8 cellular contexts compared by ENCODE assay signal in the genomic region with DNA sequence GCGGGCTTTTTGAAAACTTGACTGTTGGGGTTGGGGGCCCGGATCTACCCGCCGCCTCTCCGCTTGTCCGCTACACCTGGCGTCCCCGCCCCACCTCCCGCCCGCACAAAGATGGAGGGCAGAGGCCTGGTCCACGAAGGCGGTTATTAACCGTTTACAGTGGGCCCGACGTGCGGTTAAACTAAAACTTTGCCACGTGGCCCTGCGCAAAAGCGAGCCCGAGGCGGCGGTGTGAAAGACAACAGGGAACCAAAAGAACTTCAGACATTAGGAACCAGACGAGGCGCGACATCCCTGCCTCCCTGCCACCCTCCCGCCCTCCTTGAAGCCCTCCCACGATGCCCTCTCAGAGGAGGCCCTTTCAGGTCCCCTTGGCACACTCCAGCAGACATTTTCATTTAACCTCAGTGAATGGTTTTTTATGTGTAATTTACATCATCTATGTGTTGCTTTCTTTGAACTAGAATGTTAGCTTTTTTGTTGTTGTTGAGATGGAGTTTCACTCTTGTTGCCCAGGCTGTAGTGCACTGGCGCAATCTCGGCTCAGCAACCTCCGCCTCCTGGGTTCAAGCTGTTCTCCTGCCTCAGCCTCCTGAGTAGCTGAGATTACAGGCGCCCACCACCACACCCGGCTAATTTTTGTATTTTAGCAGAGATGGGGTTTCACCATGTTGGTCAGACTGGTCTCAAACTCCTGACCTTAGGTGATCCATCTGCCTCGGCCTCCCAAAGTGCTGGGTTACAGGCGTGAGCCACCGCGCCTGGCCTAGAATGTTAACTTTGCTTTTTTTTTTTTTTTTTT. TPM values are rescaled to one million over a fixed set of nuclear protein-coding genes. Genes with fewer than 3 reads are reported as not detected.
DNase-seq lines count a peak whose midpoint lies in the region; ATAC-seq and TF ChIP-seq lines count a peak whose summit lies in the region.

No MANE protein-coding gene starts in this region.

- peaks cover 22 to 26% (median 26%) of the 10 kb centered on the region in 3 donors for H3K4me1 Mint-ChIP-seq in T-cell

- peak overlapping the region; percentile 87 for H3K4me3 ChIP-seq in DOHH2 (ENCODE audit: low read length)
- peak overlapping the region; percentile 72 for H3K4me3 ChIP-seq in HEK293 (ENCODE audit: low read depth, low read length)
- peak overlapping the region; percentile 58 to 64 for H3K4me3 ChIP-seq in gastroesophageal sphincter
- H3K4me3 ChIP-seq in retinal pigment epithelial cell (ENCODE audit: low read length): peak overlapping the region; percentile 96

- POLR2A ChIA-PET in HEK293 (lab: Yijun Ruan, JAX) (interaction anchor here (1.5 kb wide), 1 partner anchor 356 kb away, joined by 6 read pairs; no protein-coding TSS in a partner anchor), T-cell (lab: Charles Lee) (interaction anchor here (0.6 to 1.6 kb wide), 6 partner anchors 12 to 1036 kb away, joined by 4 to 7 read pairs (median 6); a partner anchor contains a TSS)

- peak overlapping the region; percentile 88 to 97 (median 95) for H3K4me3 Mint-ChIP-seq in T-cell

- H3K36me3 Mint-ChIP-seq in T-cell: peaks cover 14% of the 10 kb centered on the region

- TF ChIP-seq CTCF in DOHH2 (IDR thresholded peaks at IDR 0.05; ENCODE audit: low read depth, low read length, poor library complexity, severe bottlenecking) (no peak), HEK293 (tag by site-specific recombination; IDR thresholded peaks at IDR 0.05) (no peak; the same call in 1 of the 2 replicates), gastroesophageal sphincter (IDR thresholded peaks at IDR 0.05) (no peak), retinal pigment epithelial cell (conservative IDR thresholded peaks at IDR 0.05; ENCODE audit: low read depth, low read length) (no peak)

- H3K9me3 Mint-ChIP-seq in T-cell: no peaks in the 10 kb centered on the region

- DNase-seq in T-cell (no peak), retinal pigment epithelial cell (ENCODE audit: low read depth) (no peak), SHP77 treated with DMSO at 0.1 percent for 48 hours (lab: John Stamatoyannopoulos, UW) (no peak), NCI-H1417 treated with DMSO at 0.1 percent for 48 hours (lab: John Stamatoyannopoulos, UW) (no peak), ecto neural progenitor cell (ENCODE audit: low spot score) (no peak)

- peak overlapping the region; percentile 73 for H3K4me2 ChIP-seq in DOHH2 (ENCODE audit: low read length)

- no peaks in the 10 kb centered on the region for H3K27me3 Mint-ChIP-seq in T-cell

- H3K9me3 ChIP-seq in DOHH2 (ENCODE audit: control insufficient read depth, insufficient read depth, low read length): no peaks in the 10 kb centered on the region
- no peaks in the 10 kb centered on the region for H3K9me3 ChIP-seq in HEK293 (ENCODE audit: control insufficient read depth, insufficient read depth, low read depth, low read length)
- no peaks in the 10 kb centered on the region for H3K9me3 ChIP-seq in gastroesophageal sphincter

- H3K4me1 ChIP-seq in DOHH2 (ENCODE audit: control insufficient read depth, low read length) (peaks cover 28% of the 10 kb centered on the region), HEK293 (ENCODE audit: control insufficient read depth, insufficient read depth, low read length) (no peaks in the 10 kb centered on the region), gastroesophageal sphincter (peaks cover 3 to 30% (median 6%) of the 10 kb centered on the region in 3 donors)

- peaks cover 35% of the 10 kb centered on the region for H4K20me1 ChIP-seq in DOHH2 (ENCODE audit: control insufficient read depth, insufficient read depth, low read depth, low read length)

- H3K36me3 ChIP-seq in DOHH2 (ENCODE audit: control insufficient read depth, low read length) (peaks cover 39% of the 10 kb centered on the region), HEK293 (ENCODE audit: control insufficient read depth in 2 of 2, insufficient read depth in 1 of 2, low read length in 2 of 2) (peaks cover 0 to 26% of the 10 kb centered on the region in 2 experiments; a peak in 1 of 3 replicates), gastroesophageal sphincter (no peaks in the 10 kb centered on the region)

- no peaks in the 10 kb centered on the region for H3K27me3 ChIP-seq in DOHH2 (ENCODE audit: control insufficient read depth, low read length)
- H3K27me3 ChIP-seq in gastroesophageal sphincter: no peaks in the 10 kb centered on the region

- H3K27ac ChIP-seq in DOHH2 (ENCODE audit: low read depth, low read length) (peak overlapping the region; percentile 86), HEK293 (ENCODE audit: extremely low read depth, low read depth, low read length) (peak overlapping the region; percentile 99), gastroesophageal sphincter (peak overlapping the region; percentile 83 to 100 (median 96))

- no peaks in the 10 kb centered on the region for H3K9me2 ChIP-seq in DOHH2 (replicated peaks; ENCODE audit: control insufficient read depth, low read length)

- no peak for TF ChIP-seq POLR2A in gastroesophageal sphincter (IDR thresholded peaks at IDR 0.05)

- H3K27ac Mint-ChIP-seq in T-cell: peak overlapping the region; percentile 100

- H3K79me2 ChIP-seq in DOHH2 (ENCODE audit: control insufficient read depth, low read length): peaks cover 41% of the 10 kb centered on the region

- WGBS in gastroesophageal sphincter (ENCODE audit: low coverage in 1 of 2), 2 donors: 19 to 83% methylated on average over 7 to 11 of the region's 36 CpGs

- peak in 3 of 4 experiments; percentile 32 to 39 (median 35) for ATAC-seq in T-cell (replicated peaks in 1 of 4)
- ATAC-seq in gastroesophageal sphincter: peak; percentile 17

- peaks cover 16% of the 10 kb centered on the region for H3F3A ChIP-seq in DOHH2 (ENCODE audit: control insufficient read depth, insufficient read depth)

- CTCF ChIA-PET in HEK293 (lab: Yijun Ruan, JAX): interaction anchor here (0.7 to 1.4 kb wide), 4 partner anchors 13 to 379 kb away, joined by 3 to 4 read pairs (median 3); no protein-coding TSS in a partner anchor
- CTCF ChIA-PET in T-cell (lab: Charles Lee): interaction anchor here in 1 of 2 donors (0.7 kb wide), 1 partner anchor 239 kb away, joined by 3 read pairs; no protein-coding TSS in a partner anchor

- no peak for TF ChIP-seq EP300 in gastroesophageal sphincter (IDR thresholded peaks at IDR 0.05)

TF ChIP-seq in HEK293, 187 proteins besides CTCF, POLR2A, EP300 and RAD21 (continues in another document):
- TF ChIP-seq, protein P1, sequence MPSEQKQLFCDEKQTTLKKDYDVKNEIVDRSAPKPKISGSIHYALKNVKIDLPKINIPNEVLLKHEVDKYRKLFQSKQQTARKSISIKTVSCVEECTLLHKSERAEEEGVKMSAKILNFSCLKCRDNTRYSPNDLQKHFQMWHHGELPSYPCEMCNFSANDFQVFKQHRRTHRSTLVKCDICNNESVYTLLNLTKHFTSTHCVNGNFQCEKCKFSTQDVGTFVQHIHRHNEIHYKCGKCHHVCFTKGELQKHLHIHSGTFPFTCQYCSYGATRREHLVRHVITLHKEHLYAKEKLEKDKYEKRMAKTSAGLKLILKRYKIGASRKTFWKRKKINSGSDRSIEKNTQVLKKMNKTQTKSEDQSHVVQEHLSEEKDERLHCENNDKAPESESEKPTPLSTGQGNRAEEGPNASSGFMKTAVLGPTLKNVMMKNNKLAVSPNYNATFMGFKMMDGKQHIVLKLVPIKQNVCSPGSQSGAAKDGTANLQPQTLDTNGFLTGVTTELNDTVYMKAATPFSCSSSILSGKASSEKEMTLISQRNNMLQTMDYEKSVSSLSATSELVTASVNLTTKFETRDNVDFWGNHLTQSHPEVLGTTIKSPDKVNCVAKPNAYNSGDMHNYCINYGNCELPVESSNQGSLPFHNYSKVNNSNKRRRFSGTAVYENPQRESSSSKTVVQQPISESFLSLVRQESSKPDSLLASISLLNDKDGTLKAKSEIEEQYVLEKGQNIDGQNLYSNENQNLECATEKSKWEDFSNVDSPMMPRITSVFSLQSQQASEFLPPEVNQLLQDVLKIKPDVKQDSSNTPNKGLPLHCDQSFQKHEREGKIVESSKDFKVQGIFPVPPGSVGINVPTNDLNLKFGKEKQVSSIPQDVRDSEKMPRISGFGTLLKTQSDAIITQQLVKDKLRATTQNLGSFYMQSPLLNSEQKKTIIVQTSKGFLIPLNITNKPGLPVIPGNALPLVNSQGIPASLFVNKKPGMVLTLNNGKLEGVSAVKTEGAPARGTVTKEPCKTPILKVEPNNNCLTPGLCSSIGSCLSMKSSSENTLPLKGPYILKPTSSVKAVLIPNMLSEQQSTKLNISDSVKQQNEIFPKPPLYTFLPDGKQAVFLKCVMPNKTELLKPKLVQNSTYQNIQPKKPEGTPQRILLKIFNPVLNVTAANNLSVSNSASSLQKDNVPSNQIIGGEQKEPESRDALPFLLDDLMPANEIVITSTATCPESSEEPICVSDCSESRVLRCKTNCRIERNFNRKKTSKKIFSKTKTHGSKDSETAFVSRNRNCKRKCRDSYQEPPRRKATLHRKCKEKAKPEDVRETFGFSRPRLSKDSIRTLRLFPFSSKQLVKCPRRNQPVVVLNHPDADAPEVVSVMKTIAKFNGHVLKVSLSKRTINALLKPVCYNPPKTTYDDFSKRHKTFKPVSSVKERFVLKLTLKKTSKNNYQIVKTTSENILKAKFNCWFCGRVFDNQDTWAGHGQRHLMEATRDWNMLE (tag by site-specific recombination; conservative IDR thresholded peaks at IDR 0.05; ENCODE audit: low read depth): 0 out of 2 replicates have a peak, but pooled peaks have one; percentile 17
- peak; percentile 71 for TF ChIP-seq ZFHX2 (tag by site-specific recombination; conservative IDR thresholded peaks at IDR 0.05)
- peak; percentile 56 for TF ChIP-seq EGR2 (tag by site-specific recombination; IDR thresholded peaks at IDR 0.05; ENCODE audit: low read depth)
- peak; percentile 71 for TF ChIP-seq ZNF24 (tag by site-specific recombination; IDR thresholded peaks at IDR 0.05)
- peak; percentile 71 for TF ChIP-seq GLIS2 (tag by site-specific recombination; IDR thresholded peaks at IDR 0.05)
- peak; percentile 25 for TF ChIP-seq SP3 (tag by site-specific recombination; IDR thresholded peaks at IDR 0.05)
- TF ChIP-seq, protein P2, sequence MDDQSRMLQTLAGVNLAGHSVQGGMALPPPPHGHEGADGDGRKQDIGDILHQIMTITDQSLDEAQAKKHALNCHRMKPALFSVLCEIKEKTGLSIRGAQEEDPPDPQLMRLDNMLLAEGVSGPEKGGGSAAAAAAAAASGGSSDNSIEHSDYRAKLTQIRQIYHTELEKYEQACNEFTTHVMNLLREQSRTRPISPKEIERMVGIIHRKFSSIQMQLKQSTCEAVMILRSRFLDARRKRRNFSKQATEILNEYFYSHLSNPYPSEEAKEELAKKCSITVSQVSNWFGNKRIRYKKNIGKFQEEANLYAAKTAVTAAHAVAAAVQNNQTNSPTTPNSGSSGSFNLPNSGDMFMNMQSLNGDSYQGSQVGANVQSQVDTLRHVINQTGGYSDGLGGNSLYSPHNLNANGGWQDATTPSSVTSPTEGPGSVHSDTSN (CRISPR knock-in tag; IDR thresholded peaks at IDR 0.05): peak; percentile 36; the same call in 1 of the 2 replicates
- no peak for TF ChIP-seq ZBTB48 (tag by site-specific recombination; IDR thresholded peaks at IDR 0.05)
- TF ChIP-seq YY1 (tag by site-specific recombination; IDR thresholded peaks at IDR 0.05): peak; percentile 82

RNA-seq across cellular contexts. Expression of a gene that starts 1.0 kb away (rescaled TPM):
- total RNA-seq in T-cell: 10 to 100 TPM; 30.3 to 41.4 (median 32.7) TPM
- total RNA-seq in gastroesophageal sphincter: 10 to 100 TPM in 3 of 4 donors, 1 to 10 TPM in 1; 9.9 to 17.2 (median 13.8) TPM

RNA-seq across cellular contexts. Expression of a gene that starts 19.3 kb away (rescaled TPM):
- total RNA-seq in T-cell (10 to 100 TPM; 15.1 to 28.0 (median 26.5) TPM), gastroesophageal sphincter (1 to 10 TPM; 2.3 to 6.9 (median 5.4) TPM)
